In genomic region chr7:135773451-135773850, GRCh38 we compare ENCODE assay signal across 15 cellular contexts. TPM values are rescaled to one million over a fixed set of nuclear protein-coding genes. Genes with fewer than 3 reads are reported as not detected.
DNase-seq lines count a peak whose midpoint lies in the region; ATAC-seq and TF ChIP-seq lines count a peak whose summit lies in the region.
"Had no signal": no experiment of that assay in that cellular context is flagged by ENCODE, and none has a peak within 500 bp of the region (broad histone marks: within the 10 kb centered on the region; RNA-seq: fewer than 3 reads in every experiment).

No MANE protein-coding gene starts in this region.

- DNase-seq in NCI-H2081 treated with DMSO at 0.1 percent for 48 hours (lab: John Stamatoyannopoulos, UW) = peak; percentile 98
- DNase-seq in SHP77 (lab: John Stamatoyannopoulos, UW) = peak; percentile 88 to 89
- no peak for DNase-seq in progenitor cell of endocrine pancreas (ENCODE audit: low spot score, unreplicated experiment)
- no peak for DNase-seq in foreskin keratinocyte
- DNase-seq in activated naive CD4-positive, alpha-beta T cell treated with anti-CD3 and anti-CD28 coated beads, Interleukin-2, amount 50 U/mL, for 16 hours = no peak
- DNase-seq: activated CD4-positive, alpha-beta T cell treated with anti-CD3 and anti-CD28 coated beads for 36 hours; Calu3; mesendoderm; NCI-H82 had no signal

- no peaks in the 10 kb centered on the region for H3K27me3 ChIP-seq in HUES48 (ENCODE audit: control insufficient read depth, insufficient read depth, low read length)
- H3K27me3 ChIP-seq in foreskin keratinocyte = no peaks in the 10 kb centered on the region
- H3K27me3 ChIP-seq: breast epithelium had no signal

- H3K4me3 Mint-ChIP-seq in progenitor cell of endocrine pancreas (ENCODE audit: low read depth) = no peak overlapping the region
- H3K4me3 Mint-ChIP-seq: activated CD4-positive, alpha-beta T cell treated with anti-CD3 and anti-CD28 coated beads for 36 hours had no signal

- no peaks in the 10 kb centered on the region for H3K36me3 Mint-ChIP-seq in progenitor cell of endocrine pancreas (ENCODE audit: insufficient read depth)

- peaks cover 7% of the 10 kb centered on the region for H3K9me3 ChIP-seq in HUES48 (ENCODE audit: control insufficient read depth, insufficient read depth, low read length)

- H3K9ac ChIP-seq in HUES48 (ENCODE audit: low read depth, low read length) = no peak overlapping the region

- peaks cover 26% of the 10 kb centered on the region for H3K4me1 Mint-ChIP-seq in progenitor cell of endocrine pancreas (ENCODE audit: low read depth)
- H3K4me1 Mint-ChIP-seq: activated CD4-positive, alpha-beta T cell treated with anti-CD3 and anti-CD28 coated beads for 36 hours had no signal

- TF ChIP-seq CTCF in progenitor cell of endocrine pancreas (IDR thresholded peaks at IDR 0.05; ENCODE audit: unreplicated experiment) = no peak
- TF ChIP-seq CTCF in foreskin keratinocyte (conservative IDR thresholded peaks at IDR 0.05) = no peak

- H3K9me3 Mint-ChIP-seq in progenitor cell of endocrine pancreas (ENCODE audit: low read depth) = peaks cover 7% of the 10 kb centered on the region

- peaks cover 2% of the 10 kb centered on the region for H3K27me3 Mint-ChIP-seq in progenitor cell of endocrine pancreas

- H3K4me1 ChIP-seq in HUES48 (ENCODE audit: control insufficient read depth, insufficient read depth, low read length) (peaks cover 17% of the 10 kb centered on the region), foreskin keratinocyte (no peaks in the 10 kb centered on the region)
- H3K4me1 ChIP-seq: breast epithelium had no signal

- ATAC-seq in SK-N-SH treated with all-trans-retinoic acid at 6 μM for 48 hours = no peak
- no peak for ATAC-seq in foreskin keratinocyte
- ATAC-seq in HG03097 (IDR thresholded peaks at IDR 0.05; ENCODE audit: low FRiP score, unreplicated experiment) = no peak
- ATAC-seq: activated CD4-positive, alpha-beta T cell treated with anti-CD3 and anti-CD28 coated beads for 36 hours had no signal

- peak overlapping the region; percentile 87 for H3K27ac Mint-ChIP-seq in progenitor cell of endocrine pancreas
- H3K27ac Mint-ChIP-seq: activated CD4-positive, alpha-beta T cell treated with anti-CD3 and anti-CD28 coated beads for 36 hours had no signal

- H3K36me3 ChIP-seq in HUES48 (ENCODE audit: control insufficient read depth, insufficient read depth, low read length) = no peaks in the 10 kb centered on the region
- H3K36me3 ChIP-seq: breast epithelium had no signal

- H3K4me3 ChIP-seq in HUES48 (ENCODE audit: low read depth, low read length) = no peak overlapping the region
- H3K4me3 ChIP-seq: breast epithelium had no signal

- H3K27ac ChIP-seq in HUES48 (ENCODE audit: low read depth, low read length) (peak overlapping the region; percentile 57), foreskin keratinocyte (no peak overlapping the region)

TF ChIP-seq in SK-N-SH treated with all-trans-retinoic acid at 6 μM for 48 hours, 23 proteins besides CTCF, POLR2A, EP300 and RAD21:
- TF ChIP-seq ZNF70 (CRISPR knock-in tag; IDR thresholded peaks at IDR 0.05) = no peak
- no peak for TF ChIP-seq RARB (CRISPR knock-in tag; IDR thresholded peaks at IDR 0.05)
- TF ChIP-seq, protein P1, sequence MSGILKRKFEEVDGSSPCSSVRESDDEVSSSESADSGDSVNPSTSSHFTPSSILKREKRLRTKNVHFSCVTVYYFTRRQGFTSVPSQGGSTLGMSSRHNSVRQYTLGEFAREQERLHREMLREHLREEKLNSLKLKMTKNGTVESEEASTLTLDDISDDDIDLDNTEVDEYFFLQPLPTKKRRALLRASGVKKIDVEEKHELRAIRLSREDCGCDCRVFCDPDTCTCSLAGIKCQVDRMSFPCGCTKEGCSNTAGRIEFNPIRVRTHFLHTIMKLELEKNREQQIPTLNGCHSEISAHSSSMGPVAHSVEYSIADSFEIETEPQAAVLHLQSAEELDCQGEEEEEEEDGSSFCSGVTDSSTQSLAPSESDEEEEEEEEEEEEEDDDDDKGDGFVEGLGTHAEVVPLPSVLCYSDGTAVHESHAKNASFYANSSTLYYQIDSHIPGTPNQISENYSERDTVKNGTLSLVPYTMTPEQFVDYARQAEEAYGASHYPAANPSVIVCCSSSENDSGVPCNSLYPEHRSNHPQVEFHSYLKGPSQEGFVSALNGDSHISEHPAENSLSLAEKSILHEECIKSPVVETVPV (CRISPR knock-in tag; IDR thresholded peaks at IDR 0.05) = no peak
- no peak for TF ChIP-seq TSHZ2 (CRISPR knock-in tag; IDR thresholded peaks at IDR 0.05)
- TF ChIP-seq, protein P2, sequence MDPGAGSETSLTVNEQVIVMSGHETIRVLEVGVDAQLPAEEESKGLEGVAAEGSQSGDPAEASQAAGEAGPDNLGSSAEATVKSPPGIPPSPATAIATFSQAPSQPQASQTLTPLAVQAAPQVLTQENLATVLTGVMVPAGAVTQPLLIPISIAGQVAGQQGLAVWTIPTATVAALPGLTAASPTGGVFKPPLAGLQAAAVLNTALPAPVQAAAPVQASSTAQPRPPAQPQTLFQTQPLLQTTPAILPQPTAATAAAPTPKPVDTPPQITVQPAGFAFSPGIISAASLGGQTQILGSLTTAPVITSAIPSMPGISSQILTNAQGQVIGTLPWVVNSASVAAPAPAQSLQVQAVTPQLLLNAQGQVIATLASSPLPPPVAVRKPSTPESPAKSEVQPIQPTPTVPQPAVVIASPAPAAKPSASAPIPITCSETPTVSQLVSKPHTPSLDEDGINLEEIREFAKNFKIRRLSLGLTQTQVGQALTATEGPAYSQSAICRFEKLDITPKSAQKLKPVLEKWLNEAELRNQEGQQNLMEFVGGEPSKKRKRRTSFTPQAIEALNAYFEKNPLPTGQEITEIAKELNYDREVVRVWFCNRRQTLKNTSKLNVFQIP (CRISPR knock-in tag; IDR thresholded peaks at IDR 0.05; ENCODE audit: borderline replicate concordance, low read depth) = no peak

RNA-seq across cellular contexts. Expression of gene FAM180A, which starts 24.8 kb away (rescaled TPM):
- total RNA-seq in progenitor cell of endocrine pancreas (not detected in 2 replicates), foreskin keratinocyte (1.3 and 2.6 TPM in 2 replicates)
- polyA plus RNA-seq in foreskin keratinocyte = 0.59 and 1.4 TPM in 2 replicates
- total RNA-seq: activated CD4-positive, alpha-beta T cell treated with anti-CD3 and anti-CD28 coated beads for 36 hours; Calu3; renal cortical epithelial cell; temporal lobe had no signal

RNA-seq across cellular contexts. Expression of gene SLC13A4, which starts 45.5 kb away (rescaled TPM):
- total RNA-seq in progenitor cell of endocrine pancreas = 0.22 and 0.75 TPM in 2 replicates
- 0.10 and 0.14 TPM in 2 replicates for total RNA-seq in foreskin keratinocyte
- 0.20 TPM in 1 of 2 replicates, not detected in the other for polyA plus RNA-seq in foreskin keratinocyte
- total RNA-seq: activated CD4-positive, alpha-beta T cell treated with anti-CD3 and anti-CD28 coated beads for 36 hours; Calu3; renal cortical epithelial cell had no signal

Comparison
In these comparisons a context has a peak if more than half of its experiments do, and no peak if none do; other contexts are left out.
1. DNase-seq: peak in NCI-H2081 treated with DMSO at 0.1 percent for 48 hours (single experiment) and SHP77 (2 of 2); none in progenitor cell of endocrine pancreas (single experiment), foreskin keratinocyte (0 of 2) and activated naive CD4-positive, alpha-beta T cell treated with anti-CD3 and anti-CD28 coated beads, Interleukin-2, amount 50 U/mL, for 16 hours (single experiment).